20 cellular contexts compared by ENCODE assay signal in genomic region chr1:223087231-223087990, GRCh38. TPM values are rescaled to one million over a fixed set of nuclear protein-coding genes. Genes with fewer than 3 reads are reported as not detected.
DNase-seq lines count a peak whose midpoint lies in the region; ATAC-seq and TF ChIP-seq lines count a peak whose summit lies in the region.
"Had no signal": no experiment of that assay in that cellular context is flagged by ENCODE, and none has a peak within 500 bp of the region (broad histone marks: within the 10 kb centered on the region; RNA-seq: fewer than 3 reads in every experiment).

No MANE protein-coding gene starts in this region.

- no peak for TF ChIP-seq EP300 in esophagus muscularis mucosa (IDR thresholded peaks at IDR 0.05)

- peaks cover 4 to 68% (median 64%) of the 10 kb centered on the region in 4 donors for H3K4me1 ChIP-seq in esophagus muscularis mucosa

- H3K27me3 ChIP-seq in esophagus muscularis mucosa = no peaks in the 10 kb centered on the region
- H3K27me3 ChIP-seq: upper lobe of right lung had no signal

- WGBS in esophagus muscularis mucosa = 31% methylated on average over 7 of the region's 7 CpGs

- H3K4me3 Mint-ChIP-seq in T-helper 17 cell = no peak overlapping the region
- peak overlapping the region; percentile 9 for H3K4me3 Mint-ChIP-seq in mesothelial cell of epicardium
- H3K4me3 Mint-ChIP-seq: stimulated activated effector memory CD8-positive, alpha-beta T cell treated with anti-CD3 and anti-CD28 coated beads, Interleukin-12 subunit alpha, Interleukin-12 subunit beta, amount 100 ng/mL, for 72 hours had no signal

- TF ChIP-seq CTCF in esophagus muscularis mucosa (IDR thresholded peaks at IDR 0.05) (no peak), mesothelial cell of epicardium (IDR thresholded peaks at IDR 0.05; ENCODE audit: unreplicated experiment) (no peak), GM10248 (IDR thresholded peaks at IDR 0.05; ENCODE audit: control extremely low read depth, extremely low read depth, low read depth, missing control alignments) (no peak)

- peaks cover 11% of the 10 kb centered on the region for H3K4me1 Mint-ChIP-seq in T-helper 17 cell
- peaks cover 57% of the 10 kb centered on the region for H3K4me1 Mint-ChIP-seq in mesothelial cell of epicardium
- H3K4me1 Mint-ChIP-seq: stimulated activated effector memory CD8-positive, alpha-beta T cell treated with anti-CD3 and anti-CD28 coated beads, Interleukin-12 subunit alpha, Interleukin-12 subunit beta, amount 100 ng/mL, for 72 hours had no signal

- peak overlapping the region; percentile 7 to 30 (median 20) for H3K4me3 ChIP-seq in esophagus muscularis mucosa
- H3K4me3 ChIP-seq: upper lobe of right lung had no signal

- POLR2A ChIA-PET in GM10248 (lab: Yijun Ruan, JAX) = no interaction called here

- peak overlapping the region; percentile 71 to 78 (median 74) for H3K27ac ChIP-seq in esophagus muscularis mucosa (replicated peaks in 1 of 4)
- H3K27ac ChIP-seq: upper lobe of right lung had no signal

- H3K27ac Mint-ChIP-seq in T-helper 17 cell (peak overlapping the region; percentile 59), mesothelial cell of epicardium (peak overlapping the region; percentile 80)
- H3K27ac Mint-ChIP-seq: stimulated activated effector memory CD8-positive, alpha-beta T cell treated with anti-CD3 and anti-CD28 coated beads, Interleukin-12 subunit alpha, Interleukin-12 subunit beta, amount 100 ng/mL, for 72 hours had no signal

- TF ChIP-seq POLR2A in esophagus muscularis mucosa (IDR thresholded peaks at IDR 0.05; ENCODE audit: low read depth) = no peak

- no peaks in the 10 kb centered on the region for H3K36me3 Mint-ChIP-seq in T-helper 17 cell (ENCODE audit: low read depth)
- H3K36me3 Mint-ChIP-seq in mesothelial cell of epicardium = no peaks in the 10 kb centered on the region
- H3K36me3 Mint-ChIP-seq: stimulated activated effector memory CD8-positive, alpha-beta T cell treated with anti-CD3 and anti-CD28 coated beads, Interleukin-12 subunit alpha, Interleukin-12 subunit beta, amount 100 ng/mL, for 72 hours had no signal

- no peaks in the 10 kb centered on the region for H3K9me3 ChIP-seq in T-helper 17 cell (ENCODE audit: control insufficient read depth, low read length, poor library complexity, severe bottlenecking)
- H3K9me3 ChIP-seq in esophagus muscularis mucosa = no peaks in the 10 kb centered on the region
- H3K9me3 ChIP-seq: upper lobe of right lung had no signal

- no peaks in the 10 kb centered on the region for H3K36me3 ChIP-seq in esophagus muscularis mucosa
- H3K36me3 ChIP-seq: upper lobe of right lung had no signal

- DNase-seq in T-helper 17 cell (no peak), esophagus muscularis mucosa (ENCODE audit: extremely low spot score) (no peak), mesothelial cell of epicardium (ENCODE audit: low spot score in 2 of 2, unreplicated experiment in 2 of 2) (no peak), superior temporal gyrus (ENCODE audit: extremely low spot score) (peak; percentile 38), GM10248 (ENCODE audit: extremely low spot score) (no peak), kidney tubule cell (ENCODE audit: low spot score) (no peak)
- no peak for DNase-seq in activated effector memory CD4-positive, alpha-beta T cell treated with Interleukin-2 at 50 U/mL for 16 hours
- DNase-seq: activated gamma-delta T cell treated with Interleukin-2 at 50 U/mL for 16 hours; KBM-7; kidney; midbrain; NCI-H1048; NCI-H2081; NCI-H524; SHP77; stimulated activated CD4-positive, alpha-beta T cell treated with anti-CD3 and anti-CD28 coated beads, Interleukin-15, amount 100 ng/mL, for 24 hours; upper lobe of right lung had no signal

- CTCF ChIA-PET in GM10248 (lab: Yijun Ruan, JAX) = interaction anchor here (0.7 to 3.9 kb wide), 7 partner anchors 9 to 623 kb away, joined by 3 to 27 read pairs (median 3); partner anchors contain the start of gene FAM177B

- H3K9me3 Mint-ChIP-seq in mesothelial cell of epicardium = no peaks in the 10 kb centered on the region
- H3K9me3 Mint-ChIP-seq: stimulated activated effector memory CD8-positive, alpha-beta T cell treated with anti-CD3 and anti-CD28 coated beads, Interleukin-12 subunit alpha, Interleukin-12 subunit beta, amount 100 ng/mL, for 72 hours had no signal

- H3K27me3 Mint-ChIP-seq in T-helper 17 cell (peaks cover 17% of the 10 kb centered on the region), mesothelial cell of epicardium (ENCODE audit: low read depth) (no peaks in the 10 kb centered on the region)

- intact Hi-C loops in esophagus muscularis mucosa (cut with DNase I) = loop anchor here (5.0 kb wide), 1 partner anchor 35 kb away; no protein-coding TSS in a partner anchor

- no peak for ATAC-seq in T-helper 17 cell
- ATAC-seq in GM19328 (IDR thresholded peaks at IDR 0.05; ENCODE audit: unreplicated experiment) = no peak
- ATAC-seq: stimulated activated effector memory CD8-positive, alpha-beta T cell treated with anti-CD3 and anti-CD28 coated beads, Interleukin-12 subunit alpha, Interleukin-12 subunit beta, amount 100 ng/mL, for 72 hours; upper lobe of right lung had no signal

RNA-seq across cellular contexts. Expression of gene TLR5, which starts 55.6 kb away (rescaled TPM):
- total RNA-seq in T-helper 17 cell (1 to 10 TPM; 2.6 to 2.8 TPM), esophagus muscularis mucosa (1 to 10 TPM; 2.8 to 8.3 (median 6.1) TPM), mesothelial cell of epicardium (2.5 to 3.8 TPM (median 3.1 TPM) in 3 replicates)
- total RNA-seq: T-helper 1 cell treated with Interleukin-12 subunit alpha and Interleukin-12 subunit beta and Interleukin-4 antibody, amounts not matched to agents 30 ng/mL and 1 ng/mL, for 36 hours had no signal
